Comparison of ENCODE assay signal across 11 cellular contexts in genomic region chr15:90013503-90013937, GRCh38. TPM values are rescaled to one million over a fixed set of nuclear protein-coding genes. Genes with fewer than 3 reads are reported as not detected.
DNase-seq lines count a peak whose midpoint lies in the region; ATAC-seq and TF ChIP-seq lines count a peak whose summit lies in the region.
"Had no signal": no experiment of that assay in that cellular context is flagged by ENCODE, and none has a peak within 500 bp of the region (broad histone marks: within the 10 kb centered on the region; RNA-seq: fewer than 3 reads in every experiment).

No MANE protein-coding gene starts in this region.

- H3K27ac ChIP-seq in neutrophil = peak overlapping the region; percentile 90
- H3K27ac ChIP-seq: 22Rv1, SJSA1 had no signal

- H3K27me3 ChIP-seq in neutrophil = no peaks in the 10 kb centered on the region
- H3K27me3 ChIP-seq: SJSA1 had no signal

- H3K4me3 Mint-ChIP-seq in activated CD8-positive, alpha-beta T cell treated with anti-CD3 and anti-CD28 coated beads for 36 hours = peak overlapping the region; percentile 33

- no peaks in the 10 kb centered on the region for H3K36me3 ChIP-seq in neutrophil
- H3K36me3 ChIP-seq: SJSA1 had no signal

- no peaks in the 10 kb centered on the region for H3K9me3 ChIP-seq in neutrophil

- H3K4me3 ChIP-seq in Jurkat, Clone E6-1 (ENCODE audit: low read length) = peak overlapping the region; percentile 22; the same call in 1 of the 2 replicates
- peak overlapping the region; percentile 46 to 51 for H3K4me3 ChIP-seq in neutrophil (ENCODE audit: low read depth in 1 of 2, low read length in 1 of 2)
- H3K4me3 ChIP-seq: SJSA1 had no signal

- CTCF ChIA-PET in activated CD8-positive, alpha-beta T cell treated with anti-CD3 and anti-CD28 coated beads for 36 hours (lab: Charles Lee) = interaction anchor here (0.7 to 1.3 kb wide), 4 partner anchors 14 to 62 kb away, joined by 3 to 5 read pairs (median 4); no protein-coding TSS in a partner anchor

- H3K4me1 Mint-ChIP-seq in activated CD8-positive, alpha-beta T cell treated with anti-CD3 and anti-CD28 coated beads for 36 hours (ENCODE audit: low read depth) = peaks cover 39% of the 10 kb centered on the region

- DNase-seq in activated CD4-positive, CD25-positive, alpha-beta regulatory T cell (lab: John Stamatoyannopoulos, UW) = no peak
- DNase-seq in Jurkat, Clone E6-1 (ENCODE audit: low read depth, low spot score) = peak; percentile 90
- DNase-seq in activated CD8-positive, alpha-beta T cell treated with anti-CD3 and anti-CD28 coated beads for 36 hours = peak; percentile 33
- DNase-seq in NCI-H2081 (lab: John Stamatoyannopoulos, UW) = no peak
- no peak for DNase-seq in HCEC 1CT
- DNase-seq in HuH-7.5 (ENCODE audit: low spot score) = no peak
- DNase-seq: foreskin melanocyte had no signal

- H3K9me3 Mint-ChIP-seq in activated CD8-positive, alpha-beta T cell treated with anti-CD3 and anti-CD28 coated beads for 36 hours = peaks cover 4% of the 10 kb centered on the region

- peaks cover 24% of the 10 kb centered on the region for H3K36me3 Mint-ChIP-seq in activated CD8-positive, alpha-beta T cell treated with anti-CD3 and anti-CD28 coated beads for 36 hours (ENCODE audit: low read depth)

- no peaks in the 10 kb centered on the region for H3K27me3 Mint-ChIP-seq in activated CD8-positive, alpha-beta T cell treated with anti-CD3 and anti-CD28 coated beads for 36 hours

- H3K27ac Mint-ChIP-seq in activated CD8-positive, alpha-beta T cell treated with anti-CD3 and anti-CD28 coated beads for 36 hours = peak overlapping the region; percentile 43

- TF ChIP-seq CTCF in activated CD8-positive, alpha-beta T cell treated with anti-CD3 and anti-CD28 coated beads for 36 hours (IDR thresholded peaks at IDR 0.05) = no peak
- no peak for TF ChIP-seq CTCF in neutrophil (IDR thresholded peaks at IDR 0.05)

- intact Hi-C loops in activated CD8-positive, alpha-beta T cell treated with anti-CD3 and anti-CD28 coated beads for 36 hours (cut with micrococcal nuclease) = no loop called here

- POLR2A ChIA-PET in activated CD8-positive, alpha-beta T cell treated with anti-CD3 and anti-CD28 coated beads for 36 hours (lab: Charles Lee) = interaction anchor here (0.9 to 1.4 kb wide), 4 partner anchors 11 to 51 kb away, joined by 3 to 5 read pairs (median 4); no protein-coding TSS in a partner anchor

- H3K4me1 ChIP-seq in neutrophil (ENCODE audit: control insufficient read depth in 1 of 2, insufficient read depth in 1 of 2, low read depth in 1 of 2, low read length in 1 of 2) = peaks cover 96 to 100% of the 10 kb centered on the region in 2 experiments
- H3K4me1 ChIP-seq: SJSA1 had no signal

- peak; percentile 61 to 72 for ATAC-seq in activated CD4-positive, CD25-positive, alpha-beta regulatory T cell treated with anti-CD3 and anti-CD28 coated beads, Interleukin-2, amount 50 U/mL, for 24 hours
- ATAC-seq in activated CD8-positive, alpha-beta T cell treated with anti-CD3 and anti-CD28 coated beads for 36 hours = peak; percentile 79

RNA-seq across cellular contexts. Expression of gene ZNF710, which starts 12.4 kb away (rescaled TPM):
- 7.4 TPM for polyA plus RNA-seq in Jurkat, Clone E6-1 (2012; ENCODE audit: insufficient read depth, insufficient read length)
- 10 to 100 TPM; 15.2 to 17.2 TPM for total RNA-seq in activated CD8-positive, alpha-beta T cell treated with anti-CD3 and anti-CD28 coated beads for 36 hours

Comparison
In these comparisons a context has a peak if more than half of its experiments do, and no peak if none do; other contexts are left out.
1. DNase-seq: peak in Jurkat, Clone E6-1 (single experiment) and activated CD8-positive, alpha-beta T cell treated with anti-CD3 and anti-CD28 coated beads for 36 hours (single experiment); none in activated CD4-positive, CD25-positive, alpha-beta regulatory T cell (0 of 4), NCI-H2081 (0 of 2), HCEC 1CT (single experiment) and HuH-7.5 (single experiment).